ENCODE assay signal across 9 cellular contexts in the genomic region with DNA sequence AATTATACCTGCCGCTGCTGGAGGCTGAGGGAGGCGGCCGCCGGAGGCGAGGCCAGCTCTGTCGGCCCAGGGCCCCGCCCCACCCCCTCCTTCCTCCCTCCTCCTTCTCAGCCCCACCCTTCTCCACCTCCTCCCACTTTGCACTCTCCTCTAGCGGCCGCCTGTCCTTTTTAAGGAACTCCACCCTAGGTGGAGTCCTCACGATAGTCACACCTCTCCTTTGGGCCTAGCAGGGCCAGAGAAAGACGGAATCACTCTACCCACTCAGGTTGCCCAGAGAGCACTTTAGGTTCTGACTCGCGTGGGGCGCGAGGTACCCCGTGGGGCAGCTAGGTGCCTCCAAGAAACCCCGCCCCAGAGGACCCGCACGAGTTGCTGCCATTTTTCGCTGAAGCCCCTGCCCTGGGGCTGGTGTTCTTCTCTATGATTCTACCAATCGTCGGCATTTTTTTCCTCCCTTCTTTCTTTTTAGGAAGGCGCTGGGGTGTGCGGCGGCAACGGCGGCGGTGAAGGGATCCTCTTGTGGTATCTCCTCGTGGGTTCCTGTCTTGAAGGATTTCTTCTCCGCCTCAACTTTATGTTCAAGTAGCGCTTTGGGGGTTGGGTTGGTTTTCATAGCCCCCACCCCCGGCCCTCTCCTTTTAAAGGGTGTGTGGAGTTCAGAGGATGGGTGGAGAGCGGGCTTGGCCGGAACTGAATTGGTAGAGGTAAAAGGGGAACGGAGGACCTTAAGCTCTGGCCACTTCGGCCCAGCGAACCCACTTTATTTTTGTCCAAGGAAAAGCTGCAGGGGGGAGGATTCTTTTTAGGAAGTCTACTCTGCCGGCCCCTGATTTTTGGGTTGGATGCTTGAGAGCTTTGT. TPM values are rescaled to one million over a fixed set of nuclear protein-coding genes. Genes with fewer than 3 reads are reported as not detected.
DNase-seq lines count a peak whose midpoint lies in the region; ATAC-seq, FAIRE-seq and TF ChIP-seq lines count a peak whose summit lies in the region.
"Had no signal": no experiment of that assay in that cellular context is flagged by ENCODE, and none has a peak within 500 bp of the region (broad histone marks: within the 10 kb centered on the region; RNA-seq: fewer than 3 reads in every experiment).

A gene (plus strand): TSS at position 136 of the 862 bp plus-strand sequence. CDS start 979 bp downstream, outside the sequence.

- H3K9ac ChIP-seq in kidney (ENCODE audit: low read length in 2 of 2): peak within 1 kb of the TSS; percentile 16 to 67

- H3K36me3 ChIP-seq in body of pancreas (replicated peaks in 1 of 2; ENCODE audit: insufficient read depth in 1 of 2, low read depth in 2 of 2): no peaks in the 10 kb centered on the region
- no peaks in the 10 kb centered on the region for H3K36me3 ChIP-seq in kidney (ENCODE audit: control insufficient read depth in 1 of 2, insufficient read depth in 2 of 2, low read length in 2 of 2)

- H3K9me3 ChIP-seq in body of pancreas (no peaks in the 10 kb centered on the region), kidney (ENCODE audit: control insufficient read depth in 1 of 2, low read length in 2 of 2) (no peaks in the 10 kb centered on the region)

- intact Hi-C loops in body of pancreas (cut with DNase I) (no loop called here), kidney (cut with DNase I) (no loop called here)

- WGBS in body of pancreas, 2 donors: 0 to 2% methylated on average over 10 to 29 of the region's 38 CpGs

- TF ChIP-seq CTCF in body of pancreas (IDR thresholded peaks at IDR 0.05) (no peak), kidney (IDR thresholded peaks at IDR 0.05; ENCODE audit: borderline replicate concordance, extremely low read depth, insufficient read depth) (no peak)

- ATAC-seq in GM18498 (IDR thresholded peaks at IDR 0.05; ENCODE audit: unreplicated experiment) (peak; percentile 74), HG02588 (IDR thresholded peaks at IDR 0.05; ENCODE audit: unreplicated experiment) (peak; percentile 59), body of pancreas (peak; percentile 85)

- FAIRE-seq in kidney (lab: Jason Lieb, UNC): no peak

- peak in 2 of 3 donors; percentile 30 to 31 for TF ChIP-seq POLR2A in body of pancreas (IDR thresholded peaks at IDR 0.05)

- H3K27ac ChIP-seq in body of pancreas (peak within 1 kb of the TSS in 3 of 4 donors; percentile 17 to 41 (median 41)), kidney (ENCODE audit: low read depth in 2 of 2, low read length in 2 of 2) (peak within 1 kb of the TSS; percentile 63 to 76)
- H3K27ac ChIP-seq: VCaP had no signal

- H3K4me3 ChIP-seq in body of pancreas (peak within 1 kb of the TSS; percentile 25 to 31), kidney (ENCODE audit: low read length in 2 of 2) (peak within 1 kb of the TSS; percentile 70 to 74)

- H3K4me1 ChIP-seq in body of pancreas: no peaks in the 10 kb centered on the region
- H3K4me1 ChIP-seq in kidney (ENCODE audit: control insufficient read depth in 1 of 2, insufficient read depth in 1 of 2, low read depth in 1 of 2, low read length in 2 of 2): peaks cover 0 to 10% of the 10 kb centered on the region in 2 donors

- DNase-seq in RPMI8226: peak; percentile 78
- peak; percentile 44 to 71 (median 50) for DNase-seq in body of pancreas
- peak; percentile 83 for DNase-seq in kidney
- peak; percentile 22 for DNase-seq in stimulated activated CD4-positive, alpha-beta T cell treated with anti-CD3 and anti-CD28 coated beads, Interleukin-4, amount 100 ng/mL, for 1 hour
- DNase-seq in putamen (ENCODE audit: low spot score): no peak
- DNase-seq in HuH-7 (ENCODE audit: low spot score): no peak

- no peaks in the 10 kb centered on the region for H3K27me3 ChIP-seq in body of pancreas

RNA-seq across cellular contexts. Expression of the gene that starts here (rescaled TPM):
- total RNA-seq in body of pancreas: 1 to 10 TPM; 2.0 to 2.9 TPM
- total RNA-seq in kidney: 25.3 TPM
- 6.1 TPM for polyA plus RNA-seq in kidney (ENCODE audit: insufficient read depth, low read depth, low replicate concordance)

Comparison
In these comparisons a context has a peak if more than half of its experiments do, and no peak if none do; other contexts are left out.
1. DNase-seq: peak in RPMI8226 (single experiment), body of pancreas (4 of 4), kidney (single experiment) and stimulated activated CD4-positive, alpha-beta T cell treated with anti-CD3 and anti-CD28 coated beads, Interleukin-4, amount 100 ng/mL, for 1 hour (single experiment); none in putamen (single experiment) and HuH-7 (single experiment).
2. Peak in every context shown above with its lines, with median percentiles within 50 percentile points of each other: ATAC-seq.